Comparison of ENCODE assay signal across 13 cellular contexts in the genomic region with DNA sequence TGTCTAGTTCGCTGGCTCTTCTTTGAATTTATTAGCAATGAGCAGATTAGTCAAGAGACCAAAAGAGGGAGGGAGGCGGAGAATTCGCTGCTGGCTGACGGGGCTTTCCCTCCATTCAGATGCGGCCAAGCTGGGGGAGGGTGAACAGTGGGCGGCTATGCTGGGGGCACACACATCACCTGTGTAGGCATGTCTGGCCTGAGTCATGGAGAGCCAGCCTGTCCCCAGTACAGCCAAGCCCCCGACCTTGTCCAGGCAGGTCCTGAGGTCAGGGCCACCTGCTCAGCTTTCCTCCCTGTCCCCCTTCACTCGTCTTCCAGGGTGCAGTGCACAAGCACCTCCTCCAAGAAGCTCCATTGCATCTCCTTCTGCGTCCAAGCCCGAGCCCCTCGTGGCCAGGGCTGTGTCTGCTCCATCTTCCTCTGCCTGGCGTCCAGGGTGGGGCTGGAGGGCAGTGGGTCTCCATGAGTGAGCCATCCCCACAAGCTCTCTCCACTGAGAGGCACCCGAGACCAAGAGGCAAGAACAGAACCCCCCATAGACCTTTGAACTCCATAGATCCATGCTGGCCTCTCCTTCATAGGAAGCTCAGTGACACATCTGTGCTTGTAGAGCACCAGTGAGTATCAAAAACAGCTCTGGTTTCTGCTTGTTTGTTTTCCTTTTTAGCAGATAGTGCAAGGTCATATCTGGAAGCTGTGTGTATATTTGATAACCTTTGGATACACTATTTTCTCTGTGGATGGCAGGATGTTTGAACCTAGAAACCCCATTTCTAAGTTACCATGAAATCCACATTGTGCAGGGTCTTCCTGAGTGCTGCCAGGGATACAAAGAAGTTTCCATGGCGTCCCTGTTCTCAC. TPM values are rescaled to one million over a fixed set of nuclear protein-coding genes. Genes with fewer than 3 reads are reported as not detected.
DNase-seq lines count a peak whose midpoint lies in the region; ATAC-seq and TF ChIP-seq lines count a peak whose summit lies in the region.
"Had no signal": no experiment of that assay in that cellular context is flagged by ENCODE, and none has a peak within 500 bp of the region (broad histone marks: within the 10 kb centered on the region; RNA-seq: fewer than 3 reads in every experiment).

No MANE protein-coding gene starts in this region.

- H3K4me3 Mint-ChIP-seq in CD14-positive monocyte, result no peak overlapping the region
- H3K4me3 Mint-ChIP-seq in activated CD4-positive, alpha-beta T cell treated with anti-CD3 and anti-CD28 coated beads for 36 hours, result no peak overlapping the region
- H3K4me3 Mint-ChIP-seq: activated naive CD8-positive, alpha-beta T cell treated with anti-CD3 and anti-CD28 coated beads, Interleukin-2, amount 10 ng/mL, durations not matched to agents 7 days and 5 days; CD4-positive, alpha-beta memory T cell; T-helper 2 cell treated with Interferon-gamma antibody and Interleukin-4, amounts not matched to agents 5 μg/mL and 100 μg/mL, for 36 hours had no signal

- no peaks in the 10 kb centered on the region for H3K9me2 ChIP-seq in PC-3 (replicated peaks; ENCODE audit: low read length)

- H3K27me3 Mint-ChIP-seq in CD14-positive monocyte (ENCODE audit: low read depth in 3 of 3), result no peaks in the 10 kb centered on the region
- no peaks in the 10 kb centered on the region for H3K27me3 Mint-ChIP-seq in activated CD4-positive, alpha-beta T cell treated with anti-CD3 and anti-CD28 coated beads for 36 hours
- H3K27me3 Mint-ChIP-seq: CD4-positive, alpha-beta memory T cell had no signal

- DNase-seq in CD14-positive monocyte (ENCODE audit: low spot score) (peak; percentile 12), PC-3 (no peak), esophagus muscularis mucosa (ENCODE audit: extremely low spot score) (no peak), osteoblast (ENCODE audit: insufficient read length, low spot score, missing footprints) (peak; percentile 64), mucosa of gallbladder (ENCODE audit: low spot score) (no peak), COLO668 (lab: John Stamatoyannopoulos, UW; ENCODE audit: unreplicated experiment) (no peak), C1 segment of cervical spinal cord (lab: John Stamatoyannopoulos, UW) (no peak)
- no peak for DNase-seq in activated CD4-positive, alpha-beta T cell treated with anti-CD3 and anti-CD28 coated beads for 36 hours
- DNase-seq: activated naive CD8-positive, alpha-beta T cell treated with anti-CD3 and anti-CD28 coated beads, Interleukin-2, amount 10 ng/mL, durations not matched to agents 7 days and 5 days; CD4-positive, alpha-beta memory T cell; NCI-H187; stimulated activated CD4-positive, alpha-beta T cell treated with anti-CD3 and anti-CD28 coated beads, Interleukin-2, amount 100 ng/mL, for 24 hours had no signal

- no peaks in the 10 kb centered on the region for H3K9me3 Mint-ChIP-seq in CD14-positive monocyte
- no peaks in the 10 kb centered on the region for H3K9me3 Mint-ChIP-seq in activated CD4-positive, alpha-beta T cell treated with anti-CD3 and anti-CD28 coated beads for 36 hours (ENCODE audit: low read depth)
- H3K9me3 Mint-ChIP-seq: activated naive CD8-positive, alpha-beta T cell treated with anti-CD3 and anti-CD28 coated beads, Interleukin-2, amount 10 ng/mL, durations not matched to agents 7 days and 5 days; CD4-positive, alpha-beta memory T cell; T-helper 2 cell treated with Interferon-gamma antibody and Interleukin-4, amounts not matched to agents 5 μg/mL and 100 μg/mL, for 36 hours had no signal

- peak overlapping the region; percentile 16; the same call in 1 of the 2 replicates for H3K4me3 ChIP-seq in PC-3 (ENCODE audit: low read length)
- H3K4me3 ChIP-seq in esophagus muscularis mucosa, result no peak overlapping the region
- peak overlapping the region; percentile 21 for H3K4me3 ChIP-seq in osteoblast (ENCODE audit: insufficient read depth, low read length)

- 81% methylated on average over 13 of the region's 14 CpGs for WGBS in esophagus muscularis mucosa

- H3K27ac ChIP-seq in PC-3 (ENCODE audit: low read length), result peak overlapping the region; percentile 98
- peak overlapping the region; percentile 88 to 92 (median 90) for H3K27ac ChIP-seq in esophagus muscularis mucosa (replicated peaks in 1 of 4)
- peak overlapping the region; percentile 94 for H3K27ac ChIP-seq in osteoblast (ENCODE audit: low read depth, low read length)

- H3K27ac Mint-ChIP-seq in CD14-positive monocyte, result peak overlapping the region in 4 of 7 donors; percentile 5 to 76 (median 42)
- no peak overlapping the region for H3K27ac Mint-ChIP-seq in activated CD4-positive, alpha-beta T cell treated with anti-CD3 and anti-CD28 coated beads for 36 hours
- H3K27ac Mint-ChIP-seq: activated naive CD8-positive, alpha-beta T cell treated with anti-CD3 and anti-CD28 coated beads, Interleukin-2, amount 10 ng/mL, durations not matched to agents 7 days and 5 days; CD4-positive, alpha-beta memory T cell; T-helper 2 cell treated with Interferon-gamma antibody and Interleukin-4, amounts not matched to agents 5 μg/mL and 100 μg/mL, for 36 hours had no signal

- H3K9me3 ChIP-seq in PC-3 (ENCODE audit: low read length) (no peaks in the 10 kb centered on the region), esophagus muscularis mucosa (no peaks in the 10 kb centered on the region), osteoblast (ENCODE audit: low read depth, low read length) (no peaks in the 10 kb centered on the region)

- H3K4me1 ChIP-seq in PC-3 (ENCODE audit: insufficient read depth, low read length) (peaks cover 67% of the 10 kb centered on the region), esophagus muscularis mucosa (peaks cover 77 to 100% (median 98%) of the 10 kb centered on the region in 4 donors), osteoblast (ENCODE audit: insufficient read depth, low read length) (peaks cover 69% of the 10 kb centered on the region)

- ATAC-seq in PC-3, result no peak
- no peak for ATAC-seq in activated CD4-positive, alpha-beta T cell treated with anti-CD3 and anti-CD28 coated beads for 36 hours

- no peak for TF ChIP-seq POLR2A in esophagus muscularis mucosa (IDR thresholded peaks at IDR 0.05; ENCODE audit: low read depth)

- peak overlapping the region; percentile 83 for H3K9ac ChIP-seq in PC-3 (ENCODE audit: low read length)

- H3F3A ChIP-seq in PC-3 (ENCODE audit: low read length, unreplicated experiment), result peaks cover 5% of the 10 kb centered on the region

- H3K4me1 Mint-ChIP-seq in CD14-positive monocyte, result peaks cover 21% of the 10 kb centered on the region
- H3K4me1 Mint-ChIP-seq in activated CD4-positive, alpha-beta T cell treated with anti-CD3 and anti-CD28 coated beads for 36 hours, result peaks cover 3% of the 10 kb centered on the region

- no peak for TF ChIP-seq EP300 in esophagus muscularis mucosa (IDR thresholded peaks at IDR 0.05)

- intact Hi-C loops in CD14-positive monocyte (cut with micrococcal nuclease), result no loop called here
- intact Hi-C loops in PC-3 (cut with micrococcal nuclease), result no loop called here
- intact Hi-C loops in esophagus muscularis mucosa (cut with DNase I), result no loop called here
- intact Hi-C loops in activated CD4-positive, alpha-beta T cell treated with anti-CD3 and anti-CD28 coated beads for 36 hours (cut with DNase I, micrococcal nuclease), result no loop called here

- BruUV-seq in PC-3 (replicated peaks; lab: Mats Ljungman, UMichigan), result no TSS peak

- POLR2A ChIA-PET in PC-3 (lab: Charles Lee; ENCODE audit: unreplicated experiment), result interaction anchor here (0.6 to 1.5 kb wide), 3 partner anchors 14 to 341 kb away, joined by 5 to 8 read pairs (median 7); a partner anchor contains a TSS
- POLR2A ChIA-PET in activated CD4-positive, alpha-beta T cell treated with anti-CD3 and anti-CD28 coated beads for 36 hours (lab: Charles Lee), result interaction anchor here (0.7 kb wide), 1 partner anchor 1125 kb away, joined by 3 read pairs; no protein-coding TSS in a partner anchor

- CTCF ChIA-PET in PC-3 (lab: Charles Lee), result interaction anchor here (0.5 kb wide), 1 partner anchor 23 kb away, joined by 3 read pairs; no protein-coding TSS in a partner anchor
- CTCF ChIA-PET in activated CD4-positive, alpha-beta T cell treated with anti-CD3 and anti-CD28 coated beads for 36 hours (lab: Charles Lee), result no interaction called here

- H3K4me2 ChIP-seq in PC-3 (ENCODE audit: low read length), result peak overlapping the region; percentile 77
- H3K4me2 ChIP-seq in osteoblast (ENCODE audit: insufficient read depth, low read length), result peak overlapping the region; percentile 72

- 0 out of 2 replicates have a peak, but pooled peaks cover 19% of the 10 kb centered on the region for H3K79me2 ChIP-seq in PC-3 (ENCODE audit: low read length)
- H3K79me2 ChIP-seq in osteoblast (ENCODE audit: insufficient read depth, low read length), result peaks cover 18% of the 10 kb centered on the region

- H3K36me3 Mint-ChIP-seq in CD14-positive monocyte, result peaks cover 70 to 93% of the 10 kb centered on the region in 2 donors
- no peaks in the 10 kb centered on the region for H3K36me3 Mint-ChIP-seq in activated CD4-positive, alpha-beta T cell treated with anti-CD3 and anti-CD28 coated beads for 36 hours (ENCODE audit: low read depth)
- H3K36me3 Mint-ChIP-seq: activated naive CD8-positive, alpha-beta T cell treated with anti-CD3 and anti-CD28 coated beads, Interleukin-2, amount 10 ng/mL, durations not matched to agents 7 days and 5 days; CD4-positive, alpha-beta memory T cell had no signal

- no peaks in the 10 kb centered on the region for H4K20me1 ChIP-seq in PC-3 (ENCODE audit: low read length)
- no peaks in the 10 kb centered on the region for H4K20me1 ChIP-seq in osteoblast (ENCODE audit: insufficient read depth, low read length)

- H3K27me3 ChIP-seq in PC-3 (ENCODE audit: low read length), result no peaks in the 10 kb centered on the region
- no peaks in the 10 kb centered on the region for H3K27me3 ChIP-seq in esophagus muscularis mucosa
- no peaks in the 10 kb centered on the region for H3K27me3 ChIP-seq in osteoblast (ENCODE audit: insufficient read depth, low read length)

- H3K36me3 ChIP-seq in PC-3 (ENCODE audit: low read depth, low read length) (no peaks in the 10 kb centered on the region), esophagus muscularis mucosa (peaks cover 0 to 53% (median 27%) of the 10 kb centered on the region in 4 donors), osteoblast (ENCODE audit: insufficient read depth, low read length) (no peaks in the 10 kb centered on the region)

- H2AFZ ChIP-seq in PC-3 (ENCODE audit: low read length) (peak overlapping the region; percentile 60), osteoblast (ENCODE audit: low read length) (peak overlapping the region; percentile 77)

- TF ChIP-seq CTCF in CD14-positive monocyte (IDR thresholded peaks at IDR 0.05) (no peak), PC-3 (conservative IDR thresholded peaks at IDR 0.05; ENCODE audit: low read depth, low read length) (no peak), esophagus muscularis mucosa (IDR thresholded peaks at IDR 0.05) (no peak), osteoblast (IDR thresholded peaks at IDR 0.05; ENCODE audit: extremely low read depth, low read depth, low read length) (no peak)

RNA-seq across cellular contexts. Expression of a gene that starts 1.9 kb away (rescaled TPM):
- not detected for polyA plus RNA-seq in CD14-positive monocyte
- 8.0 and 9.0 TPM in 2 replicates for total RNA-seq in PC-3 (2014; rRNA removed)
- 100 to 1,000 TPM in 2 of 4 donors, 10 to 100 TPM in 2; 32.0 to 413 (median 126) TPM for total RNA-seq in esophagus muscularis mucosa
- 43.6 and 87.6 TPM in 2 replicates for total RNA-seq in osteoblast
- total RNA-seq in mucosa of gallbladder, result 45.8 TPM
- total RNA-seq in activated CD4-positive, alpha-beta T cell treated with anti-CD3 and anti-CD28 coated beads for 36 hours, result under 1 TPM; 0.28 to 0.34 TPM
- total RNA-seq: CD4-positive, alpha-beta memory T cell had no signal
- polyA plus RNA-seq: CD4-positive, alpha-beta memory T cell had no signal

RNA-seq across cellular contexts. Expression of a gene that starts 20.2 kb away (rescaled TPM):
- polyA plus RNA-seq in CD14-positive monocyte, result 10 to 100 TPM; 10.4 to 14.6 TPM
- total RNA-seq in PC-3 (2014; rRNA removed) (17.6 and 24.8 TPM in 2 replicates), esophagus muscularis mucosa (10 to 100 TPM; 17.5 to 24.4 (median 19.5) TPM), osteoblast (13.8 and 14.4 TPM in 2 replicates), mucosa of gallbladder (16.5 TPM)
- 10 to 100 TPM; 18.8 to 21.6 TPM for total RNA-seq in activated CD4-positive, alpha-beta T cell treated with anti-CD3 and anti-CD28 coated beads for 36 hours

RNA-seq across cellular contexts. Expression of a gene that starts 20.9 kb away (rescaled TPM):
- polyA plus RNA-seq in CD14-positive monocyte, result 100 to 1,000 TPM; 117 to 120 TPM
- total RNA-seq in PC-3 (2014; rRNA removed), result 7.7 and 8.7 TPM in 2 replicates
- total RNA-seq in esophagus muscularis mucosa, result 10 to 100 TPM; 27.6 to 41.5 (median 32.7) TPM
- total RNA-seq in osteoblast, result 2.9 and 4.0 TPM in 2 replicates
- total RNA-seq in mucosa of gallbladder, result 41.9 TPM
- total RNA-seq in activated CD4-positive, alpha-beta T cell treated with anti-CD3 and anti-CD28 coated beads for 36 hours, result 1 to 10 TPM; 1.0 to 1.3 TPM

Comparison
In these comparisons a context has a peak if more than half of its experiments do, and no peak if none do; other contexts are left out.
1. DNase-seq: peak in CD14-positive monocyte (single experiment) and osteoblast (single experiment); none in PC-3 (single experiment), esophagus muscularis mucosa (single experiment), mucosa of gallbladder (single experiment), COLO668 (single experiment), activated CD4-positive, alpha-beta T cell treated with anti-CD3 and anti-CD28 coated beads for 36 hours (single experiment) and C1 segment of cervical spinal cord (0 of 14).
2. H3K4me3 ChIP-seq: peak in PC-3 (single experiment) and osteoblast (single experiment); none in esophagus muscularis mucosa (0 of 4).
3. Peak in every context shown above with its lines, with median percentiles within 50 percentile points of each other: H3K27ac ChIP-seq.